ENCODE assay signal across 1 cellular context in the genomic region with DNA sequence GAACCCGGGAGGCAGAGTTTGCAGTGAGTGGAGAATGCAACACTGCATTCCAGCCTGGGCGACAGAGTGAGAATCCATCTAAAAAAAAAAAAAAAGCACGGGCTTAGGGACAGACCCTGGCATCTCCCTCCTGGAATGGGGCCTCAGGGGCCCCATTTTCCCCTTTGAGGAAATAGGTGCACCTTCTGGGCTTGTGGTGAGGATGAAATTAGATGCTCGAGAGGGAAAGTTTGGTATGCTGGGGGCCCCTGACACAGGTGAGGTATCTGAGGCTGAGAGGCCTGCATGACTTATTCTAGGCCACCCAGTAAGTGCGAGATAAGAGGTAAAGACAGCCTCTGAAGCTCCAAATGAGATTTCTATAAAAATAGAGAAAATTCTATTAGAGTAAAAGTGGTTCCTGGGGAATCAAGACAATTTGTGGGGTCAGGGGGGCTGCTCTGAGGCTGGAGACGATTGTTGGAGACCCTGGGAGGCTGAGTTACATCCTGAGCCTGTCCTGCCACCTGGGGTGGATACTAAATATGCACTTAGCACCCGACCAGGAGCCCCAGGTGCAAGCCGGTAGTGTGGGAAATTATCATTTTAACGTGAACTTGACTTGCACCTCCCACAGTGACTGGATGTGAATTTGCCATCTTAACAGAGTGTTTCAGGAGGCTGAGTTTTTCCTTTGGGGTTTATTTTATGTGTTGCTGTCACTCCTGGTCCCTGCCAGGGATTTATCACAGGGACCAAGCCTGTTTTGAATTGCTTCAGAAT.
TF ChIP-seq lines count a peak whose summit lies in the region.

No MANE protein-coding gene starts in this region.

TF ChIP-seq in neural cell, 6 proteins besides CTCF, POLR2A, EP300 and RAD21 (continued from another document):
- TF ChIP-seq, protein P1, sequence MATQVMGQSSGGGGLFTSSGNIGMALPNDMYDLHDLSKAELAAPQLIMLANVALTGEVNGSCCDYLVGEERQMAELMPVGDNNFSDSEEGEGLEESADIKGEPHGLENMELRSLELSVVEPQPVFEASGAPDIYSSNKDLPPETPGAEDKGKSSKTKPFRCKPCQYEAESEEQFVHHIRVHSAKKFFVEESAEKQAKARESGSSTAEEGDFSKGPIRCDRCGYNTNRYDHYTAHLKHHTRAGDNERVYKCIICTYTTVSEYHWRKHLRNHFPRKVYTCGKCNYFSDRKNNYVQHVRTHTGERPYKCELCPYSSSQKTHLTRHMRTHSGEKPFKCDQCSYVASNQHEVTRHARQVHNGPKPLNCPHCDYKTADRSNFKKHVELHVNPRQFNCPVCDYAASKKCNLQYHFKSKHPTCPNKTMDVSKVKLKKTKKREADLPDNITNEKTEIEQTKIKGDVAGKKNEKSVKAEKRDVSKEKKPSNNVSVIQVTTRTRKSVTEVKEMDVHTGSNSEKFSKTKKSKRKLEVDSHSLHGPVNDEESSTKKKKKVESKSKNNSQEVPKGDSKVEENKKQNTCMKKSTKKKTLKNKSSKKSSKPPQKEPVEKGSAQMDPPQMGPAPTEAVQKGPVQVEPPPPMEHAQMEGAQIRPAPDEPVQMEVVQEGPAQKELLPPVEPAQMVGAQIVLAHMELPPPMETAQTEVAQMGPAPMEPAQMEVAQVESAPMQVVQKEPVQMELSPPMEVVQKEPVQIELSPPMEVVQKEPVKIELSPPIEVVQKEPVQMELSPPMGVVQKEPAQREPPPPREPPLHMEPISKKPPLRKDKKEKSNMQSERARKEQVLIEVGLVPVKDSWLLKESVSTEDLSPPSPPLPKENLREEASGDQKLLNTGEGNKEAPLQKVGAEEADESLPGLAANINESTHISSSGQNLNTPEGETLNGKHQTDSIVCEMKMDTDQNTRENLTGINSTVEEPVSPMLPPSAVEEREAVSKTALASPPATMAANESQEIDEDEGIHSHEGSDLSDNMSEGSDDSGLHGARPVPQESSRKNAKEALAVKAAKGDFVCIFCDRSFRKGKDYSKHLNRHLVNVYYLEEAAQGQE (IDR thresholded peaks at IDR 0.05; ENCODE audit: borderline replicate concordance): no peak
- TF ChIP-seq EZH2 (IDR thresholded peaks at IDR 0.05; ENCODE audit: borderline replicate concordance, insufficient read depth, low read length, poor library complexity, severe bottlenecking): no peak
- no peak for TF ChIP-seq TAF1 (IDR thresholded peaks at IDR 0.05; ENCODE audit: low read depth)
- no peak for TF ChIP-seq SMC3 (conservative IDR thresholded peaks at IDR 0.05; ENCODE audit: poor library complexity)
- TF ChIP-seq MXI1 (conservative IDR thresholded peaks at IDR 0.05; ENCODE audit: poor library complexity, severe bottlenecking): no peak
